Comparison of ENCODE assay signal across 18 cellular contexts in genomic region chr15:58392611-58393161, GRCh38. TPM values are rescaled to one million over a fixed set of nuclear protein-coding genes. Genes with fewer than 3 reads are reported as not detected.
DNase-seq lines count a peak whose midpoint lies in the region; ATAC-seq and TF ChIP-seq lines count a peak whose summit lies in the region.
"Had no signal": no experiment of that assay in that cellular context is flagged by ENCODE, and none has a peak within 500 bp of the region (broad histone marks: within the 10 kb centered on the region; RNA-seq: fewer than 3 reads in every experiment).

No MANE protein-coding gene starts in this region.

- H3K4me3 ChIP-seq in fibroblast of villous mesenchyme (ENCODE audit: low read depth, low read length) = no peak overlapping the region
- no peak overlapping the region for H3K4me3 ChIP-seq in transverse colon
- H3K4me3 ChIP-seq in heart left ventricle = no peak overlapping the region
- H3K4me3 ChIP-seq: coronary artery, gastrocnemius medialis had no signal

- H3K9me3 ChIP-seq in transverse colon (no peaks in the 10 kb centered on the region), heart left ventricle (no peaks in the 10 kb centered on the region)
- H3K9me3 ChIP-seq: gastrocnemius medialis, SK-N-SH had no signal

- H3K27ac ChIP-seq in VCaP (peak overlapping the region; percentile 93), transverse colon (peak overlapping the region; percentile 48 to 73 (median 59)), heart left ventricle (no peak overlapping the region)
- H3K27ac ChIP-seq: coronary artery, gastrocnemius medialis had no signal

- in situ Hi-C loops in transverse colon (cut with MboI; ENCODE audit: low pct_ligation_motif_present in 1 of 4, low pct_unique_long_range_greater_than_20kb in 1 of 4, low sequenced_read_pairs in 3 of 4) = no loop called here

- DNase-seq in fibroblast of villous mesenchyme (ENCODE audit: low read depth) (peak; percentile 65), myocyte (ENCODE audit: low read depth) (peak; percentile 43), transverse colon (no peak), heart left ventricle (no peak), COLO829 (ENCODE audit: low spot score) (no peak)
- DNase-seq in stimulated activated CD4-positive, alpha-beta T cell treated with anti-CD3 and anti-CD28 coated beads, Interleukin-4, amount 100 ng/mL, for 4 hours = no peak
- DNase-seq in activated T-cell treated with anti-CD3 and anti-CD28 coated beads, Interleukin-2, amount 50 U/mL, for 1 hour = no peak
- DNase-seq: activated CD4-positive, alpha-beta T cell treated with anti-CD3 and anti-CD28 coated beads, Interleukin-2, amount 10 ng/mL, durations not matched to agents 7 days and 5 days; activated gamma-delta T cell treated with Interleukin-2 at 50 U/mL for 16 hours; AML-193; gastrocnemius medialis; GOT3; NCI-H1436 treated with DMSO at 0.1 percent for 48 hours; SK-N-SH; T1000 had no signal

- H3K4me1 ChIP-seq in transverse colon (peaks cover 3 to 18% (median 9%) of the 10 kb centered on the region in 4 donors), heart left ventricle (no peaks in the 10 kb centered on the region)
- H3K4me1 ChIP-seq: gastrocnemius medialis had no signal

- ATAC-seq in heart left ventricle = no peak
- ATAC-seq: gastrocnemius medialis had no signal

- WGBS in transverse colon (ENCODE audit: low coverage in 1 of 2), 2 donors = 50 to 68% methylated on average over 2 to 5 of the region's 5 CpGs
- 91 to 95% (median 93%) methylated on average over 5 of the region's 5 CpGs for WGBS in heart left ventricle, 4 donors

- intact Hi-C loops in transverse colon (cut with DNase I; ENCODE audit: low total_unique reads) = no loop called here
- intact Hi-C loops in heart left ventricle (cut with DNase I) = no loop called here

- TF ChIP-seq EP300 in transverse colon (IDR thresholded peaks at IDR 0.05; ENCODE audit: low read depth) = no peak

- H3K27me3 ChIP-seq in transverse colon = no peaks in the 10 kb centered on the region
- H3K27me3 ChIP-seq in heart left ventricle = no peaks in the 10 kb centered on the region
- H3K27me3 ChIP-seq: gastrocnemius medialis had no signal

- no peak for TF ChIP-seq CTCF in VCaP (conservative IDR thresholded peaks at IDR 0.05)
- no peak for TF ChIP-seq CTCF in fibroblast of villous mesenchyme (IDR thresholded peaks at IDR 0.05; ENCODE audit: insufficient read depth, low read depth, low read length)
- TF ChIP-seq CTCF in transverse colon (IDR thresholded peaks at IDR 0.05) = no peak
- TF ChIP-seq CTCF in heart left ventricle (IDR thresholded peaks at IDR 0.05) = no peak

- TF ChIP-seq POLR2A in transverse colon (IDR thresholded peaks at IDR 0.05) = no peak
- no peak for TF ChIP-seq POLR2A in heart left ventricle (IDR thresholded peaks at IDR 0.05)

- H3K36me3 ChIP-seq in transverse colon (no peaks in the 10 kb centered on the region), heart left ventricle (no peaks in the 10 kb centered on the region)
- H3K36me3 ChIP-seq: gastrocnemius medialis had no signal

RNA-seq across cellular contexts. Expression of gene LIPC, which starts 39.1 kb away (rescaled TPM):
- total RNA-seq in fibroblast of villous mesenchyme (0.86 and 0.97 TPM in 2 replicates), myocyte (1.0 and 1.2 TPM in 2 replicates), transverse colon (1 to 10 TPM in 2 of 4 donors, under 1 TPM in 1, not detected in 1; 0.48 to 8.2 (median 2.6) TPM), heart left ventricle (1 to 10 TPM in 2 of 9 donors, under 1 TPM in 6, not detected in 1; 0.16 to 1.4 (median 0.83) TPM)
- polyA plus RNA-seq in myocyte (2012) = 9.3 TPM
- under 1 TPM; 0.10 to 0.23 TPM for polyA plus RNA-seq in heart left ventricle
- total RNA-seq: endothelial cell of umbilical vein had no signal
- polyA plus RNA-seq: endothelial cell of umbilical vein, SK-N-SH had no signal

Comparison
In these comparisons a context has a peak if more than half of its experiments do, and no peak if none do; other contexts are left out.
1. H3K27ac ChIP-seq: peak in VCaP (single experiment) and transverse colon (4 of 4); none in heart left ventricle (0 of 12).
2. DNase-seq: peak in fibroblast of villous mesenchyme (single experiment) and myocyte (single experiment); none in transverse colon (single experiment), heart left ventricle (0 of 5), stimulated activated CD4-positive, alpha-beta T cell treated with anti-CD3 and anti-CD28 coated beads, Interleukin-4, amount 100 ng/mL, for 4 hours (0 of 2), activated T-cell treated with anti-CD3 and anti-CD28 coated beads, Interleukin-2, amount 50 U/mL, for 1 hour (single experiment) and COLO829 (single experiment).